In genomic region chr1:9494936-9495758, GRCh38 we compare ENCODE assay signal across 9 cellular contexts. TPM values are rescaled to one million over a fixed set of nuclear protein-coding genes. Genes with fewer than 3 reads are reported as not detected.
DNase-seq lines count a peak whose midpoint lies in the region; ATAC-seq, FAIRE-seq and TF ChIP-seq lines count a peak whose summit lies in the region.
"Had no signal": no experiment of that assay in that cellular context is flagged by ENCODE, and none has a peak within 500 bp of the region (broad histone marks: within the 10 kb centered on the region; RNA-seq: fewer than 3 reads in every experiment).

No MANE protein-coding gene starts in this region.

- H3K27ac ChIP-seq in RWPE2 (ENCODE audit: poor library complexity, severe bottlenecking) (no peak overlapping the region), cardiac muscle cell (no peak overlapping the region), prostate gland (no peak overlapping the region), uterus (no peak overlapping the region)

- peak; percentile 90 for DNase-seq in D341Med (ENCODE audit: low spot score)
- DNase-seq in HTR-8/SVneo (ENCODE audit: insufficient read length, low spot score): peak; percentile 40
- no peak for DNase-seq in RWPE2 (ENCODE audit: low spot score)
- peak; percentile 34 for DNase-seq in activated gamma-delta T cell (lab: John Stamatoyannopoulos, UW)
- peak; percentile 59 to 73 for DNase-seq in cardiac muscle cell (ENCODE audit: low read depth in 1 of 2, low spot score in 1 of 2)
- no peak for DNase-seq in prostate gland (ENCODE audit: low spot score)
- peak; percentile 25 to 57 for DNase-seq in uterus

- no peaks in the 10 kb centered on the region for H3K9me3 ChIP-seq in RWPE2 (ENCODE audit: severe bottlenecking)
- H3K9me3 ChIP-seq in cardiac muscle cell (ENCODE audit: low read depth): no peaks in the 10 kb centered on the region
- H3K9me3 ChIP-seq in prostate gland: no peaks in the 10 kb centered on the region
- no peaks in the 10 kb centered on the region for H3K9me3 ChIP-seq in uterus

- intact Hi-C loops in prostate gland (cut with DNase I): loop anchor here (5.0 kb wide), 3 partner anchors 77 to 228 kb away; no protein-coding TSS in a partner anchor
- intact Hi-C loops in uterus (cut with DNase I; ENCODE audit: low total_unique reads): loop anchor here (5.0 kb wide), 1 partner anchor 228 kb away; no protein-coding TSS in a partner anchor

- H3K27me3 ChIP-seq in RWPE2 (ENCODE audit: insufficient read depth, poor library complexity, severe bottlenecking) (no peaks in the 10 kb centered on the region), cardiac muscle cell (peaks cover 15% of the 10 kb centered on the region), prostate gland (replicated peaks; ENCODE audit: insufficient read depth) (no peaks in the 10 kb centered on the region), uterus (no peaks in the 10 kb centered on the region)

- H3K36me3 ChIP-seq in RWPE2 (ENCODE audit: low read depth): no peaks in the 10 kb centered on the region
- no peaks in the 10 kb centered on the region for H3K36me3 ChIP-seq in cardiac muscle cell
- no peaks in the 10 kb centered on the region for H3K36me3 ChIP-seq in prostate gland
- no peaks in the 10 kb centered on the region for H3K36me3 ChIP-seq in uterus

- ATAC-seq in RWPE2 (ENCODE audit: low read depth): peak; percentile 76
- ATAC-seq in HG02885 (IDR thresholded peaks at IDR 0.05; ENCODE audit: poor library complexity, unreplicated experiment): no peak

- no peaks in the 10 kb centered on the region for H3K4me1 ChIP-seq in RWPE2 (ENCODE audit: insufficient read depth, poor library complexity, severe bottlenecking)
- no peaks in the 10 kb centered on the region for H3K4me1 ChIP-seq in cardiac muscle cell (ENCODE audit: low read depth)
- H3K4me1 ChIP-seq in prostate gland (replicated peaks): no peaks in the 10 kb centered on the region
- no peaks in the 10 kb centered on the region for H3K4me1 ChIP-seq in uterus

- 21% methylated on average over 15 of the region's 48 CpGs for WGBS in prostate gland

- H3K4me3 ChIP-seq in RWPE2 (ENCODE audit: severe bottlenecking): no peak overlapping the region
- H3K4me3 ChIP-seq in cardiac muscle cell: no peak overlapping the region
- no peak overlapping the region for H3K4me3 ChIP-seq in prostate gland
- H3K4me3 ChIP-seq in uterus: peak overlapping the region in 1 of 2 donors; percentile 6

- no peak for TF ChIP-seq POLR2A in prostate gland (IDR thresholded peaks at IDR 0.05)
- peak in 1 of 2 donors; percentile 18 for TF ChIP-seq POLR2A in uterus (IDR thresholded peaks at IDR 0.05)

- peak; percentile 96 for TF ChIP-seq CTCF in RWPE2 (IDR thresholded peaks at IDR 0.05; ENCODE audit: poor library complexity, severe bottlenecking)
- peak; percentile 91 for TF ChIP-seq CTCF in cardiac muscle cell (IDR thresholded peaks at IDR 0.05; ENCODE audit: low read depth, low read length)
- peak; percentile 95 to 99 (median 96) for TF ChIP-seq CTCF in prostate gland (IDR thresholded peaks at IDR 0.05)
- TF ChIP-seq CTCF in uterus (IDR thresholded peaks at IDR 0.05): peak; percentile 90 to 95 (median 93)

- FAIRE-seq in HTR-8/SVneo (lab: Jason Lieb, UNC): no peak
- FAIRE-seq: colon had no signal

RNA-seq across cellular contexts. Expression of gene SLC25A33, which starts 44.1 kb away (rescaled TPM):
- total RNA-seq in cardiac muscle cell (12.3 and 12.5 TPM in 2 replicates), prostate gland (10 to 100 TPM; 10.7 to 11.9 TPM), uterus (1 to 10 TPM; 1.0 to 6.1 (median 3.3) TPM)
- 10.4 and 12.2 TPM in 2 replicates for polyA plus RNA-seq in cardiac muscle cell

Comparison
In these comparisons a context has a peak if more than half of its experiments do, and no peak if none do; other contexts are left out.
1. DNase-seq: peak in D341Med (single experiment), HTR-8/SVneo (single experiment), activated gamma-delta T cell (single experiment), cardiac muscle cell (2 of 2) and uterus (2 of 2); none in RWPE2 (single experiment) and prostate gland (single experiment).
2. Peak in every context shown above with its lines, with median percentiles within 50 percentile points of each other: CTCF ChIP-seq.